In the genomic region with DNA sequence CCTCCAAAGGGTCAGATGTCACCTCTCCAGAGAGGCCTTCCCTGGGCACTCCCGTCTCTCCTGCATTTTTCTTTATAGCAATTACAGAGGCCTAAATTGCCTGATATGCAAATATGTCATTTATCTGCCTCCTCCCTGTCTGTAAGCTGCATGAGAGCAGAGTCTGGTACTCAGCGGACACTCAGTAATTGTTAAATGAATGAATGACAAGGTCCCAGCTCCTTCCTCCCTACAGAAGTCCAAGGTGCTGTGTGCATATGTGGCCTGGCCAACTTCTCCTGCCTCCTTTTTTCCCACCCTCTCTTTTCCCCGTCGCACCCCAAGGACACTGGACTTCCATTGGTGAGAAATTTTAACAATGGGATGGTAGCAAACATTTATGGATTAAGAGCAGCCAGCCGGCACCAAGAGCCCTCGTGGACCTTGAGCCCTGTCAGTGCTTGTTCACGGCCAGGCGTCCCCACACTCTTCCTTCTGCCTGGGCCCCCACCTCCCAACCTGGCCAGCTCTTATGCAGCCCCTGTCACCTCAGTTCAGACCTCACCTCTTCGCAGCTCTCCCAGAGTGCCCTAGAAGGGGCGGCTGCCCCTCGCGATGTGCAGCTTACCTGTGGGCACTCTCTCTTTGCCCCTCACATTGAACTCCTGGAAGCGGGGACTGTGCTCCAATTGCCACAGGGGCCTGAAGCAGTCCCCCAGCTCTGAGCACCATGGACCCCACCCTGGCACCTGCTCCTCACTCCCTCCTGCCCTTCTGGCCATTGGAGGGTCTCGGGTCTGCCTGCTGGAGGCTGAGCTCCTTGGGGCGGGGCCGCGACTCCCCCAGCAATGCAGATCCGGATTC, we compare ENCODE assay signal across 24 cellular contexts. TPM values are rescaled to one million over a fixed set of nuclear protein-coding genes. Genes with fewer than 3 reads are reported as not detected.
A peak's percentile ranks its signal among the peaks of the same experiment; 100 is the strongest.
DNase-seq lines count a peak whose midpoint lies in the region; ATAC-seq and TF ChIP-seq lines count a peak whose summit lies in the region.
"Had no signal": no experiment of that assay in that cellular context is flagged by ENCODE, and none has a peak within 500 bp of the region (broad histone marks: within the 10 kb centered on the region; RNA-seq: fewer than 3 reads in every experiment).

No MANE protein-coding gene starts in this region.

- H3K9me3 Mint-ChIP-seq in T-helper 2 cell treated with Interferon-gamma antibody and Interleukin-4, amounts not matched to agents 5 μg/mL and 100 μg/mL, for 36 hours, result no peaks in the 10 kb centered on the region
- H3K9me3 Mint-ChIP-seq in CD14-positive monocyte, result peaks cover 0 to 1% (median 0%) of the 10 kb centered on the region in 7 donors
- H3K9me3 Mint-ChIP-seq: CD4-positive, CD25-positive, alpha-beta regulatory T cell had no signal

- H3K36me3 ChIP-seq in hepatocyte (replicated peaks; ENCODE audit: insufficient read depth, low read depth) (no peaks in the 10 kb centered on the region), mucosa of descending colon (ENCODE audit: low read depth) (no peaks in the 10 kb centered on the region)

- H3K79me2 ChIP-seq in hepatocyte, result no peaks in the 10 kb centered on the region

- ATAC-seq in mucosa of descending colon, result peak; percentile 55

- H3K27ac ChIP-seq in hepatocyte, result peak overlapping the region; percentile 73
- H3K27ac ChIP-seq: KMS-11 had no signal

- H3K4me1 ChIP-seq in hepatocyte (ENCODE audit: insufficient read depth) (peaks cover 27% of the 10 kb centered on the region), mucosa of descending colon (ENCODE audit: low read depth) (no peaks in the 10 kb centered on the region)

- H3K4me3 ChIP-seq in hepatocyte (no peak overlapping the region), mucosa of descending colon (no peak overlapping the region)

- intact Hi-C loops in mucosa of descending colon (cut with DNase I, micrococcal nuclease), result no loop called here
- intact Hi-C loops in CD14-positive monocyte (cut with micrococcal nuclease), result no loop called here

- H3K27me3 Mint-ChIP-seq in T-helper 2 cell treated with Interferon-gamma antibody and Interleukin-4, amounts not matched to agents 5 μg/mL and 100 μg/mL, for 36 hours (ENCODE audit: low read depth), result no peaks in the 10 kb centered on the region
- peaks cover 6 to 10% (median 10%) of the 10 kb centered on the region in 3 donors for H3K27me3 Mint-ChIP-seq in CD14-positive monocyte (ENCODE audit: low read depth in 3 of 3)
- H3K27me3 Mint-ChIP-seq: CD4-positive, CD25-positive, alpha-beta regulatory T cell; IgD-negative memory B cell had no signal

- peaks cover 5% of the 10 kb centered on the region for H3K4me1 Mint-ChIP-seq in T-helper 2 cell treated with Interferon-gamma antibody and Interleukin-4, amounts not matched to agents 5 μg/mL and 100 μg/mL, for 36 hours (ENCODE audit: low read depth)
- H3K4me1 Mint-ChIP-seq in CD14-positive monocyte, result no peaks in the 10 kb centered on the region

- no peak for DNase-seq in T-helper 2 cell treated with Interferon-gamma antibody and Interleukin-4, amounts not matched to agents 5 μg/mL and 100 μg/mL, for 36 hours (ENCODE audit: low spot score)
- DNase-seq in T-helper 2 cell (no peak), hepatocyte (ENCODE audit: low spot score) (peak; percentile 43), mucosa of descending colon (no peak), CD14-positive monocyte (ENCODE audit: low spot score) (no peak), NCI-H1105 (lab: John Stamatoyannopoulos, UW) (no peak), AG08396 (ENCODE audit: low spot score) (no peak)
- DNase-seq: 8988T; ACHN; CD4-positive, CD25-positive, alpha-beta regulatory T cell; DMS153; DND-41; MM.1S; NCI-H1694; NCI-H2029 treated with DMSO at 0.1 percent for 48 hours; NCI-H2227 treated with DMSO at 0.1 percent for 48 hours; NCI-H774; Right ventricle myocardium superior; RPMI8226 had no signal

- H3K9me3 ChIP-seq in hepatocyte (ENCODE audit: low read depth) (no peaks in the 10 kb centered on the region), mucosa of descending colon (no peaks in the 10 kb centered on the region)

- 76% methylated on average over 18 of the region's 18 CpGs for WGBS in hepatocyte (ENCODE audit: low lambda C conversion rate, missing lambda C conversion rate)

- H3K4me2 ChIP-seq in hepatocyte, result peak overlapping the region; percentile 51
- H3K4me2 ChIP-seq: KMS-11 had no signal

- H3K27ac Mint-ChIP-seq in T-helper 2 cell treated with Interferon-gamma antibody and Interleukin-4, amounts not matched to agents 5 μg/mL and 100 μg/mL, for 36 hours, result peak overlapping the region; percentile 5
- H3K27ac Mint-ChIP-seq in CD14-positive monocyte, result peak overlapping the region in 1 of 7 donors; percentile 69
- H3K27ac Mint-ChIP-seq: IgD-negative memory B cell had no signal

- H3K36me3 Mint-ChIP-seq in T-helper 2 cell treated with Interferon-gamma antibody and Interleukin-4, amounts not matched to agents 5 μg/mL and 100 μg/mL, for 36 hours (ENCODE audit: low read depth), result no peaks in the 10 kb centered on the region
- no peaks in the 10 kb centered on the region for H3K36me3 Mint-ChIP-seq in CD14-positive monocyte
- H3K36me3 Mint-ChIP-seq: IgD-negative memory B cell had no signal

- H3K27me3 ChIP-seq in hepatocyte, result no peaks in the 10 kb centered on the region

- H3K4me3 Mint-ChIP-seq in T-helper 2 cell treated with Interferon-gamma antibody and Interleukin-4, amounts not matched to agents 5 μg/mL and 100 μg/mL, for 36 hours, result no peak overlapping the region
- no peak overlapping the region for H3K4me3 Mint-ChIP-seq in CD14-positive monocyte
- H3K4me3 Mint-ChIP-seq: CD4-positive, CD25-positive, alpha-beta regulatory T cell had no signal

- TF ChIP-seq CTCF in hepatocyte (IDR thresholded peaks at IDR 0.05; ENCODE audit: poor library complexity), result no peak
- no peak for TF ChIP-seq CTCF in mucosa of descending colon (IDR thresholded peaks at IDR 0.05)
- no peak for TF ChIP-seq CTCF in CD14-positive monocyte (IDR thresholded peaks at IDR 0.05)

- no peak overlapping the region for H2AFZ ChIP-seq in hepatocyte

- H3K9me2 ChIP-seq in hepatocyte (replicated peaks; ENCODE audit: insufficient read depth), result no peaks in the 10 kb centered on the region

- H4K20me1 ChIP-seq in hepatocyte (ENCODE audit: insufficient read depth, poor library complexity, severe bottlenecking), result no peaks in the 10 kb centered on the region

RNA-seq across cellular contexts. Expression of a gene that starts 1.5 kb away (rescaled TPM):
- total RNA-seq in hepatocyte, result 43.3 and 49.8 TPM in 2 replicates
- 21.3 and 34.4 TPM in 2 replicates for polyA plus RNA-seq in hepatocyte
- total RNA-seq in mucosa of descending colon, result under 1 TPM in 2 of 3 donors, not detected in 1; 0.29 to 0.46 TPM
- polyA plus RNA-seq in CD14-positive monocyte, result not detected
- total RNA-seq: NCI-H460, Right ventricle myocardium superior, SK-MEL-5 had no signal
- polyA plus RNA-seq: BJ, IgD-negative memory B cell had no signal

RNA-seq across cellular contexts. Expression of a gene that starts 41.7 kb away (rescaled TPM):
- total RNA-seq in hepatocyte (0.57 and 1.1 TPM in 2 replicates), mucosa of descending colon (1 to 10 TPM; 4.5 to 5.8 (median 5.3) TPM)
- polyA plus RNA-seq in hepatocyte (0.92 and 1.5 TPM in 2 replicates), CD14-positive monocyte (1 to 10 TPM in 1 of 2 donors, under 1 TPM in 1; 0.60 to 1.7 TPM)
- total RNA-seq: NCI-H460, SK-MEL-5 had no signal

RNA-seq across cellular contexts. Expression of a gene that starts 56.5 kb away (rescaled TPM):
- 15.2 and 22.6 TPM in 2 replicates for total RNA-seq in hepatocyte
- polyA plus RNA-seq in hepatocyte, result 25.4 and 33.4 TPM in 2 replicates
- 10 to 100 TPM; 24.9 to 40.1 (median 31.3) TPM for total RNA-seq in mucosa of descending colon
- polyA plus RNA-seq in CD14-positive monocyte, result 1 to 10 TPM; 8.4 to 9.0 TPM

Comparison
In these comparisons a context has a peak if more than half of its experiments do, and no peak if none do; other contexts are left out.
1. RNA of a gene that starts 1.5 kb away (total RNA-seq): 43.3 to 49.8 TPM in hepatocyte; 0.29 to 0.46 TPM in mucosa of descending colon; every median in the first group is over 10 times any median in the second.